In genomic region chr6:43497694-43498093, GRCh38 we compare ENCODE assay signal across 23 cellular contexts. TPM values are rescaled to one million over a fixed set of nuclear protein-coding genes. Genes with fewer than 3 reads are reported as not detected.
"Had no signal": no experiment of that assay in that cellular context is flagged by ENCODE, and none has a peak within 500 bp of the region (broad histone marks: within the 10 kb centered on the region; RNA-seq: fewer than 3 reads in every experiment).

No MANE protein-coding gene starts in this region.

- H3K9me3 Mint-ChIP-seq: activated CD4-positive, alpha-beta T cell treated with anti-CD3 and anti-CD28 coated beads, Interleukin-2, amount 10 ng/mL, durations not matched to agents 24 days and 14 days; activated CD8-positive, alpha-beta T cell treated with anti-CD3 and anti-CD28 coated beads for 36 hours; activated naive CD4-positive, alpha-beta T cell treated with anti-CD3 and anti-CD28 coated beads, Interleukin-2, amount 50 U/mL, for 24 hours; activated T-helper 1 cell treated with anti-CD3 and anti-CD28 coated beads, Interleukin-12 subunit alpha, Interleukin-12 subunit beta, Interleukin-2, Interleukin-4 antibody, amounts not matched to agents 30 ng/mL and 10 ng/mL and 1 ng/mL, durations not matched to agents 14 hours and 24 hours and 36 hours; endodermal cell; natural killer cell; stimulated activated memory B cell treated with anti-CD40 and anti-IgM and Interleukin-4, amounts not matched to agents 10 μg/mL and 1 μg/mL and 100 μg/mL, for 72 hours had no signal

- H3K9ac ChIP-seq: SK-N-SH had no signal

- H3K36me3 ChIP-seq: ovary had no signal

- H3K27ac ChIP-seq: adrenal gland, neutrophil, ovary, thoracic aorta, upper lobe of right lung had no signal

- H3K9me3 ChIP-seq: adrenal gland, esophagus squamous epithelium, gastrocnemius medialis, neutrophil, ovary, SK-N-SH, thoracic aorta, upper lobe of right lung had no signal

- H3K36me3 Mint-ChIP-seq: natural killer cell had no signal

- H3K27ac Mint-ChIP-seq: activated CD4-positive, alpha-beta T cell treated with anti-CD3 and anti-CD28 coated beads, Interleukin-2, amount 10 ng/mL, durations not matched to agents 24 days and 14 days; activated CD8-positive, alpha-beta memory T cell treated with anti-CD3 and anti-CD28 coated beads, Interleukin-2, amount 10 ng/mL, durations not matched to agents 7 days and 5 days; activated CD8-positive, alpha-beta T cell treated with anti-CD3 and anti-CD28 coated beads for 36 hours; activated naive CD4-positive, alpha-beta T cell treated with anti-CD3 and anti-CD28 coated beads, Interleukin-2, amount 50 U/mL, for 24 hours; activated T-helper 1 cell treated with anti-CD3 and anti-CD28 coated beads, Interleukin-12 subunit alpha, Interleukin-12 subunit beta, Interleukin-2, Interleukin-4 antibody, amounts not matched to agents 30 ng/mL and 10 ng/mL and 1 ng/mL, durations not matched to agents 14 hours and 24 hours and 36 hours; endodermal cell; natural killer cell; stimulated activated memory B cell treated with anti-CD40 and anti-IgM and Interleukin-4, amounts not matched to agents 10 μg/mL and 1 μg/mL and 100 μg/mL, for 72 hours had no signal

- H3K27me3 Mint-ChIP-seq: activated CD4-positive, alpha-beta T cell treated with anti-CD3 and anti-CD28 coated beads, Interleukin-2, amount 10 ng/mL, durations not matched to agents 24 days and 14 days; activated CD8-positive, alpha-beta memory T cell treated with anti-CD3 and anti-CD28 coated beads, Interleukin-2, amount 10 ng/mL, durations not matched to agents 7 days and 5 days; activated CD8-positive, alpha-beta T cell treated with anti-CD3 and anti-CD28 coated beads for 36 hours; activated naive CD4-positive, alpha-beta T cell treated with anti-CD3 and anti-CD28 coated beads, Interleukin-2, amount 50 U/mL, for 24 hours; stimulated activated memory B cell treated with anti-CD40 and anti-IgM and Interleukin-4, amounts not matched to agents 10 μg/mL and 1 μg/mL and 100 μg/mL, for 72 hours had no signal

- DNase-seq: activated CD4-positive, alpha-beta T cell treated with anti-CD3 and anti-CD28 coated beads, Interleukin-2, amount 10 ng/mL, durations not matched to agents 24 days and 14 days; activated CD8-positive, alpha-beta memory T cell treated with anti-CD3 and anti-CD28 coated beads, Interleukin-2, amount 10 ng/mL, durations not matched to agents 7 days and 5 days; activated CD8-positive, alpha-beta T cell treated with anti-CD3 and anti-CD28 coated beads for 36 hours; activated gamma-delta T cell treated with Interleukin-2 at 50 U/mL for 16 hours; activated T-cell treated with anti-CD3 and anti-CD28 coated beads for 4 hours; adrenal gland; cortex of kidney; endodermal cell; esophagus squamous epithelium; natural killer cell; ovary; right cardiac atrium; SK-N-SH; stimulated activated CD4-positive, alpha-beta T cell treated with anti-CD3 and anti-CD28 coated beads, Interleukin-1b, Interleukin-23, amount 100 ng/mL, for 48 hours; upper lobe of right lung had no signal

- H3K4me3 ChIP-seq: adrenal gland, esophagus squamous epithelium, gastrocnemius medialis, ovary, skin epidermis, thoracic aorta, upper lobe of right lung had no signal

- ATAC-seq: activated CD8-positive, alpha-beta memory T cell treated with anti-CD3 and anti-CD28 coated beads, Interleukin-2, amount 10 ng/mL, durations not matched to agents 7 days and 5 days; activated CD8-positive, alpha-beta T cell treated with anti-CD3 and anti-CD28 coated beads for 36 hours; natural killer cell; right cardiac atrium; stimulated activated memory B cell treated with anti-CD40 and anti-IgM and Interleukin-4, amounts not matched to agents 10 μg/mL and 1 μg/mL and 100 μg/mL, for 72 hours; upper lobe of right lung had no signal

- H3K4me3 Mint-ChIP-seq: activated CD4-positive, alpha-beta T cell treated with anti-CD3 and anti-CD28 coated beads, Interleukin-2, amount 10 ng/mL, durations not matched to agents 24 days and 14 days; activated CD8-positive, alpha-beta memory T cell treated with anti-CD3 and anti-CD28 coated beads, Interleukin-2, amount 10 ng/mL, durations not matched to agents 7 days and 5 days; activated CD8-positive, alpha-beta T cell treated with anti-CD3 and anti-CD28 coated beads for 36 hours; activated naive CD4-positive, alpha-beta T cell treated with anti-CD3 and anti-CD28 coated beads, Interleukin-2, amount 50 U/mL, for 24 hours; activated T-helper 1 cell treated with anti-CD3 and anti-CD28 coated beads, Interleukin-12 subunit alpha, Interleukin-12 subunit beta, Interleukin-2, Interleukin-4 antibody, amounts not matched to agents 30 ng/mL and 10 ng/mL and 1 ng/mL, durations not matched to agents 14 hours and 24 hours and 36 hours; endodermal cell; natural killer cell; stimulated activated memory B cell treated with anti-CD40 and anti-IgM and Interleukin-4, amounts not matched to agents 10 μg/mL and 1 μg/mL and 100 μg/mL, for 72 hours had no signal

- H3K4me2 ChIP-seq: SK-N-SH had no signal

- H3K27me3 ChIP-seq: adrenal gland, gastrocnemius medialis, neutrophil, ovary, upper lobe of right lung had no signal

RNA-seq across cellular contexts. Expression of gene LRRC73, which starts 12.5 kb away (rescaled TPM):
- total RNA-seq: gastrocnemius medialis had no signal

RNA-seq across cellular contexts. Expression of gene DLK2, which starts 42.3 kb away (rescaled TPM):
- total RNA-seq: activated CD8-positive, alpha-beta memory T cell treated with anti-CD3 and anti-CD28 coated beads, Interleukin-2, amount 10 ng/mL, durations not matched to agents 7 days and 5 days; endodermal cell; mesenteric fat pad; natural killer cell; thoracic aorta had no signal
